Comparison of ENCODE assay signal across 17 cellular contexts in the genomic region with DNA sequence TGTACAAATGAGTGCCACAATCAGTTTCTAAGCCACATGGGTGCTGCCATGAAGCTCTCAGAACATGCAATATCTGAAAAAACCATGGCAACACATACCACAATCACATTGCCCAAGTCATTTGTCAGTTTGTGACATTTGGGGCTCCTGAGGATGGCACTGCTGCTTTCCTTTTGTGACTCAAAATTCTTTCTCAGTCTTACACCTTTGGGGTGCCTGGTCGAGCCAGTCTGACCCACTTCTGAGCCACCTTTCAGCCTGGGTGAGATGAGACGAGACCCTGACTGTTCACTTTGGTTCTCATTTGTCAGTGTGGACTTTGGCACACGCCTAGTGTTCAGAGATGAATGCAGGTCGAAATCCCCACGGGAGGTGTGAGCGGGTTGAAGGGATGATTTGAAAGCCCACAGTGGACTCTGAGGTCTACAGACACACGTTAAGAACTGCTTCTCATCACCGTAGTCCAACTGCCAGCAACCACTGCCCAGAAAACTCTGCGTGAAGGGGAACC. TPM values are rescaled to one million over a fixed set of nuclear protein-coding genes. Genes with fewer than 3 reads are reported as not detected.
A peak's percentile ranks its signal among the peaks of the same experiment; 100 is the strongest.
DNase-seq lines count a peak whose midpoint lies in the region; ATAC-seq and TF ChIP-seq lines count a peak whose summit lies in the region.
"Had no signal": no experiment of that assay in that cellular context is flagged by ENCODE, and none has a peak within 500 bp of the region (broad histone marks: within the 10 kb centered on the region; RNA-seq: fewer than 3 reads in every experiment).

No MANE protein-coding gene starts in this region.

- CTCF ChIA-PET in activated CD8-positive, alpha-beta T cell treated with anti-CD3 and anti-CD28 coated beads for 36 hours (lab: Charles Lee) = no interaction called here

- DNase-seq in GM13977 (ENCODE audit: low spot score) (peak; percentile 41), HFFc6 (no peak), NCI-H1417 (lab: John Stamatoyannopoulos, UW) (no peak), head of caudate nucleus (no peak)
- DNase-seq in activated CD8-positive, alpha-beta T cell treated with anti-CD3 and anti-CD28 coated beads for 36 hours = peak; percentile 37
- no peak for DNase-seq in stimulated activated naive CD4-positive, alpha-beta T cell (lab: John Stamatoyannopoulos, UW)
- DNase-seq: activated effector memory CD4-positive, alpha-beta T cell treated with anti-CD3 and anti-CD28 coated beads, Interleukin-2, amount 50 U/mL, for 16 hours; brain microvascular endothelial cell; DND-41; HCEC 1CT; NCI-H1417 treated with DMSO at 0.1 percent for 48 hours; NCI-H446; right cardiac atrium; stimulated activated CD4-positive, alpha-beta T cell treated with anti-CD3 and anti-CD28 coated beads, Interleukin-4, amount 100 ng/mL, for 1 hour had no signal

- no peaks in the 10 kb centered on the region for H3K27me3 Mint-ChIP-seq in activated CD8-positive, alpha-beta T cell treated with anti-CD3 and anti-CD28 coated beads for 36 hours
- peaks cover 6% of the 10 kb centered on the region for H3K27me3 Mint-ChIP-seq in HFFc6 (ENCODE audit: insufficient read depth)
- H3K27me3 Mint-ChIP-seq: stimulated activated naive CD8-positive, alpha-beta T cell treated with anti-CD3 and anti-CD28 coated beads, Interleukin-15, Interleukin-2, amounts not matched to agents 100 ng/mL and 50 ng/mL, for 24 hours had no signal

- H3K9me3 Mint-ChIP-seq in activated CD8-positive, alpha-beta T cell treated with anti-CD3 and anti-CD28 coated beads for 36 hours = no peaks in the 10 kb centered on the region
- H3K9me3 Mint-ChIP-seq in HFFc6 = no peaks in the 10 kb centered on the region
- H3K9me3 Mint-ChIP-seq: stimulated activated naive CD8-positive, alpha-beta T cell treated with anti-CD3 and anti-CD28 coated beads, Interleukin-15, Interleukin-2, amounts not matched to agents 100 ng/mL and 50 ng/mL, for 24 hours had no signal

- no peak overlapping the region for H3K4me3 Mint-ChIP-seq in activated CD8-positive, alpha-beta T cell treated with anti-CD3 and anti-CD28 coated beads for 36 hours
- H3K4me3 Mint-ChIP-seq in HFFc6 = no peak overlapping the region
- H3K4me3 Mint-ChIP-seq: stimulated activated naive CD8-positive, alpha-beta T cell treated with anti-CD3 and anti-CD28 coated beads, Interleukin-15, Interleukin-2, amounts not matched to agents 100 ng/mL and 50 ng/mL, for 24 hours had no signal

- in situ Hi-C loops in GM13977 (cut with MboI; ENCODE audit: low pct_unique_long_range_greater_than_20kb, low sequenced_read_pairs, unreplicated experiment) = no loop called here

- no peak overlapping the region for H3K27ac Mint-ChIP-seq in activated CD8-positive, alpha-beta T cell treated with anti-CD3 and anti-CD28 coated beads for 36 hours
- H3K27ac Mint-ChIP-seq in HFFc6 = no peak overlapping the region
- H3K27ac Mint-ChIP-seq: stimulated activated naive CD8-positive, alpha-beta T cell treated with anti-CD3 and anti-CD28 coated beads, Interleukin-15, Interleukin-2, amounts not matched to agents 100 ng/mL and 50 ng/mL, for 24 hours had no signal

- peaks cover 63% of the 10 kb centered on the region for H3K36me3 Mint-ChIP-seq in activated CD8-positive, alpha-beta T cell treated with anti-CD3 and anti-CD28 coated beads for 36 hours (ENCODE audit: low read depth)
- peaks cover 4% of the 10 kb centered on the region; the same call in 1 of the 2 replicates for H3K36me3 Mint-ChIP-seq in HFFc6 (ENCODE audit: low read depth)

- ATAC-seq in GM18867 (IDR thresholded peaks at IDR 0.05; ENCODE audit: unreplicated experiment) = peak; percentile 68
- peak; percentile 54 for ATAC-seq in HG02852 (IDR thresholded peaks at IDR 0.05; ENCODE audit: unreplicated experiment)
- peak; percentile 82 for ATAC-seq in activated CD8-positive, alpha-beta T cell treated with anti-CD3 and anti-CD28 coated beads for 36 hours
- ATAC-seq: right cardiac atrium had no signal

- POLR2A ChIA-PET in activated CD8-positive, alpha-beta T cell treated with anti-CD3 and anti-CD28 coated beads for 36 hours (lab: Charles Lee) = interaction anchor here (0.6 kb wide), 1 partner anchor 370 kb away, joined by 4 read pairs; no protein-coding TSS in a partner anchor

- no peak for TF ChIP-seq CTCF in GM13977 (IDR thresholded peaks at IDR 0.05; ENCODE audit: extremely low read depth, insufficient read depth, missing control alignments)
- TF ChIP-seq CTCF in activated CD8-positive, alpha-beta T cell treated with anti-CD3 and anti-CD28 coated beads for 36 hours (IDR thresholded peaks at IDR 0.05) = no peak
- TF ChIP-seq CTCF in HFFc6 (IDR thresholded peaks at IDR 0.05) = no peak

- intact Hi-C loops in activated CD8-positive, alpha-beta T cell treated with anti-CD3 and anti-CD28 coated beads for 36 hours (cut with micrococcal nuclease) = no loop called here
- intact Hi-C loops in head of caudate nucleus (cut with DNase I) = no loop called here

- H3K4me1 Mint-ChIP-seq in activated CD8-positive, alpha-beta T cell treated with anti-CD3 and anti-CD28 coated beads for 36 hours (ENCODE audit: low read depth) = peaks cover 6% of the 10 kb centered on the region
- H3K4me1 Mint-ChIP-seq in HFFc6 (ENCODE audit: low read depth) = peaks cover 7% of the 10 kb centered on the region

RNA-seq across cellular contexts. Expression of gene BATF3, which starts 8.0 kb away (rescaled TPM):
- total RNA-seq in activated CD8-positive, alpha-beta T cell treated with anti-CD3 and anti-CD28 coated beads for 36 hours = 10 to 100 TPM; 52.6 to 61.3 TPM
- 1 to 10 TPM in 5 of 6 experiments, under 1 TPM in 1; 0.89 to 1.7 (median 1.4) TPM for total RNA-seq in HFFc6 (2021; fragmentation: NEBNext Ultra II Directional; extraction: Animal tissue kit (Norgen Biotek cat#: 25700))

Comparison
In these comparisons a context has a peak if more than half of its experiments do, and no peak if none do; other contexts are left out.
1. DNase-seq: peak in GM13977 (single experiment) and activated CD8-positive, alpha-beta T cell treated with anti-CD3 and anti-CD28 coated beads for 36 hours (single experiment); none in HFFc6 (single experiment), NCI-H1417 (0 of 3), stimulated activated naive CD4-positive, alpha-beta T cell (0 of 6) and head of caudate nucleus (0 of 42).
2. RNA of gene BATF3, which starts 8.0 kb away (total RNA-seq): 52.6 to 61.3 TPM in activated CD8-positive, alpha-beta T cell treated with anti-CD3 and anti-CD28 coated beads for 36 hours; 0.89 to 1.7 TPM in HFFc6; every median in the first group is over 10 times any median in the second.
3. Peak in every context shown above with its lines, with median percentiles within 50 percentile points of each other: ATAC-seq.